Comparison of ENCODE assay signal across 26 cellular contexts in the genomic region with DNA sequence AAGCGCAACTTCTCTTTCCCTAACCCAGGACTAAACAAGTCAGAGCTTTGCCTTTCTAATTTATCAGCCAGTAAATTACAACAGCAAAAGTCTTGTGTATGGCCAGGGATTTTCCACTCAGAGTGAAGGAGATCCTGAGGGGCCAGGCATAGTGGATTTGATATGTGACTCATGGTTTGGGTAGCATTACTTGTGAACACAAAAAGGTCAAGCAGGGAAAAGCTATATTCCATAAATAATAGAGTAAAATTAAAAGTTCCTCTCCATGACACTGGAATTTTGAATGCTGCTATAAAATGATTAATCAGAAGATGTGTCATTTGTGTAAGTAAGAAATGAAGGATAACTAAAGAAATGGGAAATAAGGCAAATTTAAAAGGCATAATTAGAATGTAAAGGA.
DNase-seq lines count a peak whose midpoint lies in the region; ATAC-seq, FAIRE-seq and TF ChIP-seq lines count a peak whose summit lies in the region.
"Had no signal": no experiment of that assay in that cellular context is flagged by ENCODE, and none has a peak within 500 bp of the region (broad histone marks: within the 10 kb centered on the region; RNA-seq: fewer than 3 reads in every experiment).

No MANE protein-coding gene starts in this region.

- TF ChIP-seq POLR2A in HepG2 (IDR thresholded peaks at IDR 0.05; ENCODE audit: insufficient read depth in 1 of 2, low read depth in 2 of 2, low read length in 2 of 2), result no peak

- 40% methylated on average over 1 of the region's 1 CpG for WGBS in HepG2 (ENCODE audit: low lambda C conversion rate)

- no peaks in the 10 kb centered on the region for H3K36me3 ChIP-seq in adipocyte (ENCODE audit: control insufficient read depth, insufficient read depth, low read length, severe bottlenecking)
- no peaks in the 10 kb centered on the region for H3K36me3 ChIP-seq in left ventricle myocardium inferior
- no peaks in the 10 kb centered on the region for H3K36me3 ChIP-seq in HepG2 (replicated peaks in 1 of 2; ENCODE audit: control insufficient read depth in 1 of 2, insufficient read depth in 2 of 2, low read length in 2 of 2)
- H3K36me3 ChIP-seq: heart right ventricle, neural progenitor cell, sigmoid colon had no signal

- ATAC-seq in HG03045 (IDR thresholded peaks at IDR 0.05; ENCODE audit: unreplicated experiment) (no peak), HepG2 (no peak)
- ATAC-seq: activated CD4-positive, alpha-beta T cell treated with anti-CD3 and anti-CD28 coated beads for 36 hours had no signal

- in situ Hi-C loops in HepG2 (cut with HindIII; ENCODE audit: extremely low pct_ligation_motif_present, low pct_unique_long_range_greater_than_20kb), result no loop called here

- TF ChIP-seq CTCF in fibroblast of pulmonary artery (IDR thresholded peaks at IDR 0.05; ENCODE audit: low read length, missing control alignments) (no peak), left ventricle myocardium inferior (IDR thresholded peaks at IDR 0.05; ENCODE audit: borderline replicate concordance) (no peak), HepG2 (CRISPR knock-in tag; IDR thresholded peaks at IDR 0.05) (no peak)

- H3K9ac ChIP-seq in adipocyte (ENCODE audit: low read length) (no peak overlapping the region), HepG2 (ENCODE audit: insufficient read depth, low read depth, low read length) (no peak overlapping the region)
- H3K9ac ChIP-seq: neural progenitor cell had no signal

- intact Hi-C loops in left ventricle myocardium inferior (cut with micrococcal nuclease) (no loop called here), HepG2 (cut with micrococcal nuclease; ENCODE audit: unreplicated experiment) (no loop called here)

- DNase-seq in ELR (ENCODE audit: low read depth) (peak; percentile 21), adipocyte (ENCODE audit: low read depth) (peak; percentile 36), fibroblast of pulmonary artery (ENCODE audit: low read depth) (peak; percentile 23), renal cortical epithelial cell (ENCODE audit: low read depth) (peak; percentile 72), left ventricle myocardium inferior (no peak), HepG2 (ENCODE audit: low spot score) (no peak), NCI-H345 (lab: John Stamatoyannopoulos, UW) (no peak)
- DNase-seq: activated CD4-positive, alpha-beta T cell treated with anti-CD3 and anti-CD28 coated beads for 36 hours; activated T-cell treated with anti-CD3 and anti-CD28 coated beads for 4 hours; dorsolateral prefrontal cortex; H7; heart right ventricle; KBM-7; left cardiac atrium; NCI-H1436; NCI-H2081 treated with DMSO at 0.1 percent for 48 hours; NCI-H226; NCI-H748 treated with DMSO at 0.1 percent for 48 hours; sigmoid colon; stimulated activated CD4-positive, alpha-beta T cell treated with anti-CD3 and anti-CD28 coated beads, Interleukin-15, amount 100 ng/mL, for 24 hours; stimulated activated naive CD4-positive, alpha-beta T cell; T-helper 2 cell had no signal

- H3K27me3 ChIP-seq in adipocyte (replicated peaks; ENCODE audit: control insufficient read depth, insufficient read depth, low read length) (no peaks in the 10 kb centered on the region), left ventricle myocardium inferior (ENCODE audit: low read depth) (no peaks in the 10 kb centered on the region), HepG2 (ENCODE audit: control insufficient read depth in 1 of 2, insufficient read depth in 2 of 2, low read length in 2 of 2) (no peaks in the 10 kb centered on the region)
- H3K27me3 ChIP-seq: dorsolateral prefrontal cortex, heart right ventricle, neural progenitor cell, sigmoid colon had no signal

- H3K4me3 ChIP-seq in adipocyte (ENCODE audit: low read length) (no peak overlapping the region), fibroblast of pulmonary artery (replicated peaks; ENCODE audit: low read depth, low read length) (no peak overlapping the region), left ventricle myocardium inferior (no peak overlapping the region), HepG2 (replicated peaks in 1 of 3; ENCODE audit: insufficient read depth in 1 of 3, low read depth in 2 of 3, low read length in 3 of 3) (no peak overlapping the region)
- H3K4me3 ChIP-seq: dorsolateral prefrontal cortex, heart right ventricle, neural progenitor cell, sigmoid colon had no signal

- H2AFZ ChIP-seq in HepG2 (ENCODE audit: low read length), result no peak overlapping the region
- H2AFZ ChIP-seq: neural progenitor cell had no signal

- H4K20me1 ChIP-seq in HepG2 (ENCODE audit: insufficient read depth, low read length), result no peaks in the 10 kb centered on the region

- POLR2A ChIA-PET in HepG2 (lab: Yijun Ruan, JAX), result no interaction called here

- H3K27ac ChIP-seq in left ventricle myocardium inferior (replicated peaks), result no peak overlapping the region
- H3K27ac ChIP-seq in HepG2 (ENCODE audit: extremely low read length, insufficient read depth, low read length), result no peak overlapping the region
- H3K27ac ChIP-seq: dorsolateral prefrontal cortex, heart right ventricle, neural progenitor cell, RWPE1, sigmoid colon had no signal

- no peak for TF ChIP-seq EP300 in HepG2 (IDR thresholded peaks at IDR 0.05; ENCODE audit: low read depth in 2 of 2, low read length in 2 of 2)
- no peak for TF ChIP-seq EP300 in HepG2 (CRISPR knock-in tag; IDR thresholded peaks at IDR 0.05; ENCODE audit: borderline replicate concordance)

- H3K79me2 ChIP-seq in HepG2 (ENCODE audit: insufficient read depth, low read length), result no peaks in the 10 kb centered on the region

- H3K4me2 ChIP-seq in HepG2 (ENCODE audit: low read depth, low read length), result no peak overlapping the region
- H3K4me2 ChIP-seq: neural progenitor cell had no signal

- no TSS peak for BruUV-seq in HepG2 (replicated peaks; lab: Mats Ljungman, UMichigan)

- no peaks in the 10 kb centered on the region for H3K9me3 ChIP-seq in adipocyte (ENCODE audit: control insufficient read depth, low read length)
- no peaks in the 10 kb centered on the region for H3K9me3 ChIP-seq in left ventricle myocardium inferior (replicated peaks)
- H3K9me3 ChIP-seq in HepG2 (ENCODE audit: low read length), result no peaks in the 10 kb centered on the region
- H3K9me3 ChIP-seq: heart right ventricle, sigmoid colon had no signal

- TF ChIP-seq RAD21 in HepG2 (CRISPR knock-in tag; IDR thresholded peaks at IDR 0.05), result no peak

- H3K4me1 ChIP-seq in adipocyte (ENCODE audit: control insufficient read depth, insufficient read depth, low read length), result peaks cover 38% of the 10 kb centered on the region
- peaks cover 29% of the 10 kb centered on the region for H3K4me1 ChIP-seq in left ventricle myocardium inferior
- no peaks in the 10 kb centered on the region for H3K4me1 ChIP-seq in HepG2 (ENCODE audit: insufficient read depth, low read length)

- FAIRE-seq in HepG2 (lab: Jason Lieb, UNC), result no peak
- FAIRE-seq: urothelium cell line had no signal

- CTCF ChIA-PET in HepG2 (lab: Yijun Ruan, JAX; ENCODE audit: low intra/inter-chr PET ratio, low total read pairs), result no interaction called here

TF ChIP-seq in HepG2, 621 proteins besides CTCF, POLR2A, EP300 and RAD21:
- TF ChIP-seq ATF7 (IDR thresholded peaks at IDR 0.05) (no peak), ATF7 (CRISPR knock-in tag; IDR thresholded peaks at IDR 0.05) (no peak), PHB2 (IDR thresholded peaks at IDR 0.05; ENCODE audit: partially characterized antibody) (no peak), IKZF1 (IDR thresholded peaks at IDR 0.05) (no peak), RARA (CRISPR knock-in tag; IDR thresholded peaks at IDR 0.05) (no peak), SAFB2 (CRISPR knock-in tag; IDR thresholded peaks at IDR 0.05; ENCODE audit: borderline replicate concordance, low read depth) (no peak), TARDBP (CRISPR knock-in tag; IDR thresholded peaks at IDR 0.05) (no peak), ZNF414 (CRISPR knock-in tag; IDR thresholded peaks at IDR 0.05) (no peak), TP53 (CRISPR knock-in tag; conservative IDR thresholded peaks at IDR 0.05) (no peak), ZNF180 (CRISPR knock-in tag; IDR thresholded peaks at IDR 0.05; ENCODE audit: borderline replicate concordance, low read depth) (no peak)
- TF ChIP-seq, protein P1, sequence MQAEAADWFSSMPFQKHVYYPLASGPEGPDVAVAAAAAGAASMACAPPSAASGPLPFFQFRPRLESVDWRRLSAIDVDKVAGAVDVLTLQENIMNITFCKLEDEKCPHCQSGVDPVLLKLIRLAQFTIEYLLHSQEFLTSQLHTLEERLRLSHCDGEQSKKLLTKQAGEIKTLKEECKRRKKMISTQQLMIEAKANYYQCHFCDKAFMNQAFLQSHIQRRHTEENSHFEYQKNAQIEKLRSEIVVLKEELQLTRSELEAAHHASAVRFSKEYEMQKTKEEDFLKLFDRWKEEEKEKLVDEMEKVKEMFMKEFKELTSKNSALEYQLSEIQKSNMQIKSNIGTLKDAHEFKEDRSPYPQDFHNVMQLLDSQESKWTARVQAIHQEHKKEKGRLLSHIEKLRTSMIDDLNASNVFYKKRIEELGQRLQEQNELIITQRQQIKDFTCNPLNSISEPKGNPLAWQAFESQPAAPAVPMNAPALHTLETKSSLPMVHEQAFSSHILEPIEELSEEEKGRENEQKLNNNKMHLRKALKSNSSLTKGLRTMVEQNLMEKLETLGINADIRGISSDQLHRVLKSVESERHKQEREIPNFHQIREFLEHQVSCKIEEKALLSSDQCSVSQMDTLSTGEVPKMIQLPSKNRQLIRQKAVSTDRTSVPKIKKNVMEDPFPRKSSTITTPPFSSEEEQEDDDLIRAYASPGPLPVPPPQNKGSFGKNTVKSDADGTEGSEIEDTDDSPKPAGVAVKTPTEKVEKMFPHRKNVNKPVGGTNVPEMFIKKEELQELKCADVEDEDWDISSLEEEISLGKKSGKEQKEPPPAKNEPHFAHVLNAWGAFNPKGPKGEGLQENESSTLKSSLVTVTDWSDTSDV (CRISPR knock-in tag; IDR thresholded peaks at IDR 0.05), result no peak

Comparison
In these comparisons a context has a peak if more than half of its experiments do, and no peak if none do; other contexts are left out.
1. DNase-seq: peak in ELR (single experiment), adipocyte (single experiment), fibroblast of pulmonary artery (single experiment) and renal cortical epithelial cell (single experiment); none in left ventricle myocardium inferior (single experiment), HepG2 (single experiment) and NCI-H345 (single experiment).